ENCODE assay signal across 24 cellular contexts in the genomic region with DNA sequence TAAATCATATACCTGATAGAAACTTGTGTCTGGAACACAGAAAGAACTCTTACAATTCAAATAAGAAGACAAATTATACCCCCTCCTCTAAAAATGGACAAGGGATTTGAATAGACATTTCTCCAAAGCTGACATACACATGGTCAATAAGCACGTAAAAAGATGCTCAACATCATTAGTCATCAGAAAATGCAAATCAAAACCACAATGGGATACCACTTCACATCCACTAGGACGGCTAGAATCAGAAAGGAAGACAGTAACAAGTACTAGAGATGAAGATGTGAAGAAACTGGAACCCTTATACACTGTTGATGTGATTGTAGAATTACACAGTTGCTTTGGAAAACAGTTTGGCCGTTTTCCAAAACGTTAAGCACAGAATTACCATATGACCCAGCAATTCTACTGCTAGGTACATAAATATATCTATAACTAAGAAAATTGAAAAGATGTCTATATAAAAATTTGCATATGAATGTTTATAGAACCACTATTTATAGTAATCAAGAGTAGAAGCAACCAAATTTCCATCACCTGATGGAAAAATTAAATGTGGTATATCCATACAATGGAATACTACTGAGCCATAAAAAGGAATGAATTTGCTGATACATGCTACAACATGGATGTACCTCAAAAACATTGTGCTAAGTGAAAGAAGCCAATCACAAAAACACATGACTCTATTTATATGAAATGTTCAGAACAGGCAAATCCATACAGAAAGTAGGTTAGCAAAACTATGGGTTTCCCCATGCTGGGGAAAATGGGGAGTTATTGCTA.
"Had no signal": no experiment of that assay in that cellular context is flagged by ENCODE, and none has a peak within 500 bp of the region (broad histone marks: within the 10 kb centered on the region; RNA-seq: fewer than 3 reads in every experiment).

No MANE protein-coding gene starts in this region.

- H3K4me3 ChIP-seq: hepatocyte, left lung, lung, neural progenitor cell, smooth muscle cell, stomach, suprapubic skin, tibial nerve had no signal

- H3K4me2 ChIP-seq: hepatocyte, neural progenitor cell, smooth muscle cell had no signal

- H3K27me3 ChIP-seq: brain microvascular endothelial cell, foreskin keratinocyte, hepatocyte, left lung, neural progenitor cell, stomach, suprapubic skin, tibial nerve had no signal

- H3K36me3 Mint-ChIP-seq: immature natural killer cell; stimulated activated memory B cell treated with anti-CD40 and anti-IgM and Interleukin-4, amounts not matched to agents 10 μg/mL and 1 μg/mL and 100 μg/mL, for 72 hours had no signal

- H3K36me3 ChIP-seq: neural progenitor cell, tibial nerve had no signal

- H3K9ac ChIP-seq: neural progenitor cell had no signal

- H3K9me3 ChIP-seq: suprapubic skin had no signal

- H3K4me3 Mint-ChIP-seq: dendritic cell treated with granulocyte-macrophage colony-stimulating factor and Interleukin-4, amounts not matched to agents 40 ng/mL and 50 ng/mL, for 4 days; immature natural killer cell; naive thymus-derived CD4-positive, alpha-beta T cell; neural progenitor cell; stimulated activated memory B cell treated with anti-CD40 and anti-IgM and Interleukin-4, amounts not matched to agents 10 μg/mL and 1 μg/mL and 100 μg/mL, for 72 hours had no signal

- H3K27ac ChIP-seq: brain microvascular endothelial cell, foreskin keratinocyte, hepatocyte, left lung, neural progenitor cell, stomach, suprapubic skin, tibial nerve, VCaP had no signal

- DNase-seq: activated gamma-delta T cell treated with Interleukin-2 at 50 U/mL for 16 hours; activated T-cell treated with anti-CD3 and anti-CD28 coated beads, Interleukin-2, amount 50 U/mL, for 1 hour; aorta; brain microvascular endothelial cell; caudate nucleus; effector CD4-positive, alpha-beta T cell; foreskin keratinocyte; glutamatergic neuron; immature natural killer cell; left lung; naive thymus-derived CD4-positive, alpha-beta T cell; stimulated activated CD4-positive, alpha-beta T cell treated with anti-CD3 and anti-CD28 coated beads, Interleukin-15, amount 100 ng/mL, for 24 hours; stomach had no signal

- H3K4me1 Mint-ChIP-seq: immature natural killer cell; naive thymus-derived CD4-positive, alpha-beta T cell; stimulated activated memory B cell treated with anti-CD40 and anti-IgM and Interleukin-4, amounts not matched to agents 10 μg/mL and 1 μg/mL and 100 μg/mL, for 72 hours had no signal

- H3K9me3 Mint-ChIP-seq: dendritic cell treated with granulocyte-macrophage colony-stimulating factor and Interleukin-4, amounts not matched to agents 40 ng/mL and 50 ng/mL, for 4 days had no signal

- H3K79me2 ChIP-seq: hepatocyte had no signal

- H3K4me1 ChIP-seq: foreskin keratinocyte, left lung, stomach, suprapubic skin, tibial nerve had no signal

- H2AFZ ChIP-seq: hepatocyte, neural progenitor cell had no signal

- H3K27ac Mint-ChIP-seq: activated naive CD4-positive, alpha-beta T cell treated with anti-CD3 and anti-CD28 coated beads, Interleukin-2, amount 50 U/mL, for 72 hours; dendritic cell treated with granulocyte-macrophage colony-stimulating factor and Interleukin-4, amounts not matched to agents 40 ng/mL and 50 ng/mL, for 4 days; immature natural killer cell; naive thymus-derived CD4-positive, alpha-beta T cell; neural progenitor cell; stimulated activated memory B cell treated with anti-CD40 and anti-IgM and Interleukin-4, amounts not matched to agents 10 μg/mL and 1 μg/mL and 100 μg/mL, for 72 hours had no signal

- ATAC-seq: activated naive CD4-positive, alpha-beta T cell treated with anti-CD3 and anti-CD28 coated beads, Interleukin-2, amount 50 U/mL, for 72 hours; foreskin keratinocyte; left lung; naive thymus-derived CD4-positive, alpha-beta T cell; sciatic nerve; stimulated activated memory B cell treated with anti-CD40 and anti-IgM and Interleukin-4, amounts not matched to agents 10 μg/mL and 1 μg/mL and 100 μg/mL, for 72 hours had no signal
